In the genomic region with DNA sequence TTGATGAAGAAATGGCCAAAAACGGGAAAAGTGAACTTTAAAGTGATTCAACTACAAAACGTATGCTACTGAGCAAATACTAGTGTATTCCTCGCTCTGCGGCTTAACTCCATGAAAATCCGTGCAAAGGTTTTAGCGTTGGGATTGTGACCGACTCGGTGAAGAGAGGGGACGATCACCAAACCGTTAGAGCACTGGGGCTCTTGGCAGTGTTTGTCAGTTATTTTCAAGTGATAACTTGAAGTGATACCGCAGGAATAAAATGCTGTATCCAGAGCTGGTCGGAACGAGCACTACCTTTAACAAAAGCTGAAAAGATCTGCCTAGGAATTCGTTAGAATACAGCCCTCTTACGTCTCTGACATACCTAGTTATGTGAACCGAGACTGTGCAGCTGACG, we compare ENCODE assay signal across 8 cellular contexts. TPM values are rescaled to one million over a fixed set of nuclear protein-coding genes. Genes with fewer than 3 reads are reported as not detected.
DNase-seq lines count a peak whose midpoint lies in the region; ATAC-seq and TF ChIP-seq lines count a peak whose summit lies in the region.

No MANE protein-coding gene starts in this region.

- H3K27me3 ChIP-seq in CD8-positive, alpha-beta memory T cell (ENCODE audit: insufficient read depth, low read length, poor library complexity, severe bottlenecking), result no peaks in the 10 kb centered on the region
- H3K27me3 ChIP-seq in ascending aorta, result no peaks in the 10 kb centered on the region
- no peaks in the 10 kb centered on the region for H3K27me3 ChIP-seq in transverse colon

- peak; percentile 6 for ATAC-seq in HG02852 (IDR thresholded peaks at IDR 0.05; ENCODE audit: unreplicated experiment)
- no peak for ATAC-seq in GM18870 (IDR thresholded peaks at IDR 0.05; ENCODE audit: unreplicated experiment)

- in situ Hi-C loops in transverse colon (cut with MboI; ENCODE audit: low pct_ligation_motif_present in 1 of 4, low pct_unique_long_range_greater_than_20kb in 1 of 4, low sequenced_read_pairs in 3 of 4) (no loop called here), G401 (cut with HindIII; ENCODE audit: low sequenced_read_pairs) (no loop called here)

- TF ChIP-seq CTCF in ascending aorta (IDR thresholded peaks at IDR 0.05), result no peak
- no peak for TF ChIP-seq CTCF in lower leg skin (IDR thresholded peaks at IDR 0.05)
- no peak for TF ChIP-seq CTCF in transverse colon (IDR thresholded peaks at IDR 0.05)

- TF ChIP-seq POLR2A in lower leg skin (IDR thresholded peaks at IDR 0.05), result no peak
- no peak for TF ChIP-seq POLR2A in transverse colon (IDR thresholded peaks at IDR 0.05)

- peak overlapping the region; percentile 93 for H3K27ac ChIP-seq in CD8-positive, alpha-beta memory T cell (ENCODE audit: low read depth, low read length)
- peak overlapping the region; percentile 97 to 98 for H3K27ac ChIP-seq in ascending aorta
- H3K27ac ChIP-seq in transverse colon, result peak overlapping the region; percentile 95 to 98 (median 98)

- H3K27ac Mint-ChIP-seq in CD8-positive, alpha-beta memory T cell, result peak overlapping the region; percentile 92 to 99 (median 96)

- H3K4me1 Mint-ChIP-seq in CD8-positive, alpha-beta memory T cell, result peaks cover 39 to 48% (median 44%) of the 10 kb centered on the region in 3 donors

- 0 to 1% methylated on average over 17 of the region's 17 CpGs for WGBS in lower leg skin, 2 donors
- 0 to 1% methylated on average over 9 to 17 of the region's 17 CpGs for WGBS in transverse colon (ENCODE audit: low coverage in 1 of 2), 2 donors

- POLR2A ChIA-PET in CD8-positive, alpha-beta memory T cell (lab: Charles Lee), result interaction anchor here (1.0 to 1.4 kb wide), 3 partner anchors 21 to 78 kb away, joined by 3 to 11 read pairs (median 5); a partner anchor contains a TSS

- H3K27me3 Mint-ChIP-seq in CD8-positive, alpha-beta memory T cell, result no peaks in the 10 kb centered on the region

- H3K4me1 ChIP-seq in CD8-positive, alpha-beta memory T cell (ENCODE audit: insufficient read depth, low read length), result peaks cover 21% of the 10 kb centered on the region
- H3K4me1 ChIP-seq in ascending aorta, result peaks cover 0 to 10% of the 10 kb centered on the region in 2 donors
- H3K4me1 ChIP-seq in transverse colon, result peaks cover 6 to 24% (median 13%) of the 10 kb centered on the region in 4 donors

- H3K4me3 ChIP-seq in CD8-positive, alpha-beta memory T cell (ENCODE audit: low read length), result peak overlapping the region; percentile 90
- H3K4me3 ChIP-seq in ascending aorta (peak overlapping the region; percentile 73 to 94), lower leg skin (ENCODE audit: low read depth, poor library complexity, severe bottlenecking) (peak overlapping the region; percentile 62), transverse colon (peak overlapping the region; percentile 46 to 94 (median 84))

- peaks cover 0 to 23% (median 1%) of the 10 kb centered on the region in 3 donors for H3K36me3 Mint-ChIP-seq in CD8-positive, alpha-beta memory T cell

- no peak for DNase-seq in CD8-positive, alpha-beta memory T cell
- DNase-seq in ascending aorta (ENCODE audit: low spot score in 2 of 2) (no peak), lower leg skin (ENCODE audit: low spot score in 2 of 2) (no peak), transverse colon (no peak), NCI-H2196 treated with DMSO at 0.1 percent for 48 hours (lab: John Stamatoyannopoulos, UW; ENCODE audit: unreplicated experiment) (no peak), G401 (ENCODE audit: low spot score) (no peak)

- no peaks in the 10 kb centered on the region for H3K9me3 ChIP-seq in CD8-positive, alpha-beta memory T cell (ENCODE audit: low read length)
- H3K9me3 ChIP-seq in ascending aorta, result no peaks in the 10 kb centered on the region
- H3K9me3 ChIP-seq in transverse colon, result no peaks in the 10 kb centered on the region

- intact Hi-C loops in ascending aorta (cut with DNase I) (no loop called here), lower leg skin (cut with DNase I; ENCODE audit: low total_unique reads) (no loop called here), transverse colon (cut with DNase I; ENCODE audit: low total_unique reads) (no loop called here)

- no peaks in the 10 kb centered on the region for H3K36me3 ChIP-seq in CD8-positive, alpha-beta memory T cell (ENCODE audit: insufficient read depth, low read length)
- no peaks in the 10 kb centered on the region for H3K36me3 ChIP-seq in ascending aorta
- no peaks in the 10 kb centered on the region for H3K36me3 ChIP-seq in transverse colon

- no peaks in the 10 kb centered on the region for H3K9me3 Mint-ChIP-seq in CD8-positive, alpha-beta memory T cell

- peak overlapping the region; percentile 89 to 99 (median 97) for H3K4me3 Mint-ChIP-seq in CD8-positive, alpha-beta memory T cell

- no peak for TF ChIP-seq EP300 in transverse colon (IDR thresholded peaks at IDR 0.05; ENCODE audit: low read depth)

- CTCF ChIA-PET in CD8-positive, alpha-beta memory T cell (lab: Charles Lee), result interaction anchor here (0.8 to 2.3 kb wide), 5 partner anchors 12 to 78 kb away, joined by 3 to 7 read pairs (median 4); a partner anchor contains a TSS

RNA-seq across cellular contexts. Expression of a gene that starts 0.8 kb away (rescaled TPM):
- 10 to 100 TPM; 17.8 to 19.0 TPM for total RNA-seq in CD8-positive, alpha-beta memory T cell
- 13.1 TPM for polyA plus RNA-seq in CD8-positive, alpha-beta memory T cell
- total RNA-seq in ascending aorta, result 6.0 TPM
- total RNA-seq in lower leg skin, result 10 to 100 TPM; 10.9 to 31.1 (median 16.7) TPM
- total RNA-seq in transverse colon, result 10 to 100 TPM in 3 of 4 donors, 1 to 10 TPM in 1; 4.6 to 25.8 (median 16.0) TPM
- total RNA-seq in G401 (2014; rRNA removed; shearing (Covaris generic)), result 17.2 and 31.4 TPM in 2 replicates
